In genomic region chr9:18566125-18566524, GRCh38 we compare ENCODE assay signal across 17 cellular contexts.
DNase-seq lines count a peak whose midpoint lies in the region; ATAC-seq, FAIRE-seq and TF ChIP-seq lines count a peak whose summit lies in the region.
"Had no signal": no experiment of that assay in that cellular context is flagged by ENCODE, and none has a peak within 500 bp of the region (broad histone marks: within the 10 kb centered on the region; RNA-seq: fewer than 3 reads in every experiment).

No MANE protein-coding gene starts in this region.

- no peak for TF ChIP-seq POLR2A in GM12891 (IDR thresholded peaks at IDR 0.05; ENCODE audit: low read depth, low read length)

- ATAC-seq in HG02981 (IDR thresholded peaks at IDR 0.05; ENCODE audit: unreplicated experiment) (no peak), GM21447 (IDR thresholded peaks at IDR 0.05; ENCODE audit: unreplicated experiment) (no peak)
- ATAC-seq: activated T-cell treated with anti-CD3 and anti-CD28 coated beads, Interleukin-2, amount 50 U/mL, for 72 hours; T-cell had no signal

- H2AFZ ChIP-seq in SK-N-SH (ENCODE audit: low read depth): no peak overlapping the region

- POLR2A ChIA-PET in SK-N-SH (lab: Yijun Ruan, JAX): no interaction called here

- no peak for TF ChIP-seq RAD21 in SK-N-SH (IDR thresholded peaks at IDR 0.05; ENCODE audit: low read length)

- no peaks in the 10 kb centered on the region for H3K27me3 ChIP-seq in SK-N-SH (ENCODE audit: insufficient read depth)
- H3K27me3 ChIP-seq: cardiac muscle cell, right atrium auricular region had no signal

- TF ChIP-seq CTCF in SK-N-SH (IDR thresholded peaks at IDR 0.05) (no peak), fibroblast of mammary gland (conservative IDR thresholded peaks at IDR 0.05; ENCODE audit: control insufficient read depth, insufficient read depth, low read depth, low read length) (no peak)

- WGBS in SK-N-SH (ENCODE audit: low lambda C conversion rate): 25% methylated on average over 5 of the region's 5 CpGs

- H3K4me1 ChIP-seq in SK-N-SH (ENCODE audit: control insufficient read depth in 1 of 2, insufficient read depth in 2 of 2, low read depth in 1 of 2, low read length in 1 of 2): peaks cover 8 to 24% of the 10 kb centered on the region in 2 experiments
- H3K4me1 ChIP-seq: right atrium auricular region had no signal

- no peaks in the 10 kb centered on the region for H4K20me1 ChIP-seq in SK-N-SH (ENCODE audit: insufficient read depth)

- peak overlapping the region in 1 of 2 experiments; percentile 95; a peak in 3 of 4 replicates for H3K27ac ChIP-seq in SK-N-SH (ENCODE audit: low read depth in 2 of 2, low read length in 1 of 2)
- H3K27ac ChIP-seq: cardiac muscle cell, HL-60, right atrium auricular region had no signal

- H3K4me2 ChIP-seq in SK-N-SH: peak overlapping the region; percentile 50

- H3K4me3 ChIP-seq in SK-N-SH (ENCODE audit: low read depth in 2 of 2, low read length in 1 of 2) (no peak overlapping the region), fibroblast of mammary gland (ENCODE audit: control insufficient read depth, low read depth, low read length) (no peak overlapping the region)
- H3K4me3 ChIP-seq: cardiac muscle cell, right atrium auricular region had no signal

- DNase-seq in GM03348 (ENCODE audit: low spot score) (peak; percentile 31), SK-N-SH (no peak), fibroblast of mammary gland (ENCODE audit: low read depth) (peak; percentile 86), pulmonary artery endothelial cell (ENCODE audit: low read depth, low spot score) (peak; percentile 57), GM12891 (ENCODE audit: insufficient read length, low spot score) (no peak), NCI-H510A (lab: John Stamatoyannopoulos, UW) (no peak)
- DNase-seq: activated T-cell treated with anti-CD3 and anti-CD28 coated beads, Interleukin-2, amount 50 U/mL, for 72 hours; CD4-positive, CD25-positive, alpha-beta regulatory T cell; GF-D8; NCI-H2171; stimulated activated CD4-positive, alpha-beta T cell treated with anti-CD3 and anti-CD28 coated beads, Interleukin-4, amount 100 ng/mL, for 4 hours; T-cell had no signal

- no peak for FAIRE-seq in GM12891 (lab: Jason Lieb, UNC)

- peaks cover 42% of the 10 kb centered on the region for H3F3A ChIP-seq in SK-N-SH (replicated peaks; ENCODE audit: insufficient read depth)

- no peaks in the 10 kb centered on the region for H3K9me2 ChIP-seq in SK-N-SH

- H3K36me3 ChIP-seq in SK-N-SH (replicated peaks in 1 of 2; ENCODE audit: control insufficient read depth in 1 of 2, insufficient read depth in 2 of 2, low read length in 1 of 2): peaks cover 0 to 15% of the 10 kb centered on the region in 2 experiments
- H3K36me3 ChIP-seq: cardiac muscle cell, right atrium auricular region had no signal

- CTCF ChIA-PET in SK-N-SH (lab: Yijun Ruan, JAX): no interaction called here

- TF ChIP-seq EP300 in SK-N-SH (IDR thresholded peaks at IDR 0.05; ENCODE audit: borderline replicate concordance in 1 of 2, low read depth in 1 of 2, low read length in 1 of 2): no peak; a peak in 1 of 4 replicates

- 0 out of 2 replicates have a peak, but pooled peaks cover 6% of the 10 kb centered on the region for H3K9me3 ChIP-seq in SK-N-SH

- peak overlapping the region; percentile 60; the same call in 1 of the 2 replicates for H3K9ac ChIP-seq in SK-N-SH

- peaks cover 93% of the 10 kb centered on the region for H3K79me2 ChIP-seq in SK-N-SH (ENCODE audit: insufficient read depth)

TF ChIP-seq in SK-N-SH, 30 proteins besides CTCF, POLR2A, EP300 and RAD21:
- TF ChIP-seq TCF12 (IDR thresholded peaks at IDR 0.05): peak; percentile 65
- TF ChIP-seq PBX3 (IDR thresholded peaks at IDR 0.05): peak; percentile 45; the same call in 1 of the 2 replicates
- TF ChIP-seq USF1 (IDR thresholded peaks at IDR 0.05; ENCODE audit: borderline replicate concordance, low read depth): no peak
- peak; percentile 46; the same call in 1 of the 2 replicates for TF ChIP-seq FOSL2 (IDR thresholded peaks at IDR 0.05; ENCODE audit: borderline replicate concordance, low read depth)
- 0 out of 2 replicates have a peak, but pooled peaks have one; percentile 28 for TF ChIP-seq JUND (IDR thresholded peaks at IDR 0.05)

TF ChIP-seq in GM12891, 5 proteins besides CTCF, POLR2A, EP300 and RAD21:
- TF ChIP-seq PAX5 (IDR thresholded peaks at IDR 0.05; ENCODE audit: insufficient read depth, low read length, severe bottlenecking): no peak

Comparison
In these comparisons a context has a peak if more than half of its experiments do, and no peak if none do; other contexts are left out.
1. DNase-seq: peak in GM03348 (single experiment), fibroblast of mammary gland (single experiment) and pulmonary artery endothelial cell (single experiment); none in SK-N-SH (single experiment), GM12891 (single experiment) and NCI-H510A (single experiment).